In genomic region chr1:23100074-23100748, GRCh38 we compare ENCODE assay signal across 8 cellular contexts.
A peak's percentile ranks its signal among the peaks of the same experiment; 100 is the strongest.
DNase-seq lines count a peak whose midpoint lies in the region; ATAC-seq, FAIRE-seq and TF ChIP-seq lines count a peak whose summit lies in the region.

No MANE protein-coding gene starts in this region.

- no peak overlapping the region for H3K4me3 Mint-ChIP-seq in activated naive CD4-positive, alpha-beta T cell treated with anti-CD3 and anti-CD28 coated beads for 36 hours

- H3K36me3 ChIP-seq in heart left ventricle: peaks cover 0 to 17% (median 0%) of the 10 kb centered on the region in 9 donors
- peaks cover 0 to 7% (median 0%) of the 10 kb centered on the region in 6 donors for H3K36me3 ChIP-seq in spleen

- peak; percentile 72 for FAIRE-seq in G401.6 (lab: Jason Lieb, UNC)

- H3K4me1 Mint-ChIP-seq in activated naive CD4-positive, alpha-beta T cell treated with anti-CD3 and anti-CD28 coated beads for 36 hours (ENCODE audit: low read depth): peaks cover 46% of the 10 kb centered on the region

- peaks cover 5% of the 10 kb centered on the region for H3K36me3 Mint-ChIP-seq in activated naive CD4-positive, alpha-beta T cell treated with anti-CD3 and anti-CD28 coated beads for 36 hours (ENCODE audit: low read depth)

- peaks cover 0 to 4% (median 0%) of the 10 kb centered on the region in 12 donors for H3K9me3 ChIP-seq in heart left ventricle
- no peaks in the 10 kb centered on the region for H3K9me3 ChIP-seq in spleen

- intact Hi-C loops in activated naive CD4-positive, alpha-beta T cell treated with anti-CD3 and anti-CD28 coated beads for 36 hours (cut with micrococcal nuclease): loop anchor here (5.0 to 10.0 kb wide), 3 partner anchors 47 to 435 kb away; partner anchors contain the start of genes E2F2 and HNRNPR
- intact Hi-C loops in heart left ventricle (cut with DNase I): loop anchor here in 1 of 10 donors (5.0 kb wide), 1 partner anchor 67 kb away; the partner anchor contains the start of gene LUZP1
- intact Hi-C loops in spleen (cut with DNase I; ENCODE audit: low total_unique reads): no loop called here

- TF ChIP-seq POLR2A in heart left ventricle (IDR thresholded peaks at IDR 0.05): no peak
- TF ChIP-seq POLR2A in spleen (IDR thresholded peaks at IDR 0.05): no peak

- 27 to 40% (median 37%) methylated on average over 3 of the region's 3 CpGs for WGBS in heart left ventricle, 4 donors
- 36 to 56% (median 45%) methylated on average over 3 of the region's 3 CpGs for WGBS in spleen, 5 donors

- H3K27ac Mint-ChIP-seq in activated naive CD4-positive, alpha-beta T cell treated with anti-CD3 and anti-CD28 coated beads for 36 hours: peak overlapping the region; percentile 70

- CTCF ChIA-PET in activated naive CD4-positive, alpha-beta T cell treated with anti-CD3 and anti-CD28 coated beads for 36 hours (lab: Charles Lee): interaction anchor here (0.6 to 13.4 kb wide), 12 partner anchors 11 to 137 kb away, joined by 3 to 404 read pairs (median 6); partner anchors contain the start of gene LUZP1

- no peak for TF ChIP-seq CTCF in heart left ventricle (IDR thresholded peaks at IDR 0.05)
- TF ChIP-seq CTCF in spleen (IDR thresholded peaks at IDR 0.05 in 8 of 11, conservative IDR thresholded peaks at IDR 0.05 in 3 of 11): no peak

- ATAC-seq in heart left ventricle (peak in 3 of 4 donors; percentile 40 to 74 (median 65)), HG02642 (IDR thresholded peaks at IDR 0.05; ENCODE audit: poor library complexity, unreplicated experiment) (no peak)

- H3K4me3 ChIP-seq in heart left ventricle: no peak overlapping the region
- no peak overlapping the region for H3K4me3 ChIP-seq in spleen

- no peaks in the 10 kb centered on the region for H3K27me3 ChIP-seq in heart left ventricle
- H3K27me3 ChIP-seq in spleen (replicated peaks in 1 of 7): no peaks in the 10 kb centered on the region

- no peaks in the 10 kb centered on the region for H3K9me3 Mint-ChIP-seq in activated naive CD4-positive, alpha-beta T cell treated with anti-CD3 and anti-CD28 coated beads for 36 hours

- peaks cover 17 to 60% (median 52%) of the 10 kb centered on the region in 12 donors for H3K4me1 ChIP-seq in heart left ventricle
- H3K4me1 ChIP-seq in spleen: peaks cover 40 to 73% (median 56%) of the 10 kb centered on the region in 6 donors

- H3K27ac ChIP-seq in heart left ventricle (peak overlapping the region in 11 of 12 donors; percentile 0 to 83 (median 31)), spleen (peak overlapping the region in 7 of 8 donors; percentile 29 to 77 (median 64))

- DNase-seq in NCI-H69 (lab: John Stamatoyannopoulos, UW) (peak; percentile 61), heart left ventricle (peak in 1 of 5 donors; percentile 35), spleen (no peak), OCI-M2 (lab: John Stamatoyannopoulos, UW; ENCODE audit: unreplicated experiment) (no peak), NCI-H2171 (lab: John Stamatoyannopoulos, UW) (no peak)
- DNase-seq in activated naive CD4-positive, alpha-beta T cell treated with anti-CD3 and anti-CD28 coated beads for 36 hours: peak; percentile 59

- no peaks in the 10 kb centered on the region for H3K27me3 Mint-ChIP-seq in activated naive CD4-positive, alpha-beta T cell treated with anti-CD3 and anti-CD28 coated beads for 36 hours (ENCODE audit: low read depth)

Comparison
In these comparisons a context has a peak if more than half of its experiments do, and no peak if none do; other contexts are left out.
1. DNase-seq: peak in NCI-H69 (single experiment) and activated naive CD4-positive, alpha-beta T cell treated with anti-CD3 and anti-CD28 coated beads for 36 hours (single experiment); none in spleen (single experiment), OCI-M2 (single experiment) and NCI-H2171 (single experiment).